In the genomic region with DNA sequence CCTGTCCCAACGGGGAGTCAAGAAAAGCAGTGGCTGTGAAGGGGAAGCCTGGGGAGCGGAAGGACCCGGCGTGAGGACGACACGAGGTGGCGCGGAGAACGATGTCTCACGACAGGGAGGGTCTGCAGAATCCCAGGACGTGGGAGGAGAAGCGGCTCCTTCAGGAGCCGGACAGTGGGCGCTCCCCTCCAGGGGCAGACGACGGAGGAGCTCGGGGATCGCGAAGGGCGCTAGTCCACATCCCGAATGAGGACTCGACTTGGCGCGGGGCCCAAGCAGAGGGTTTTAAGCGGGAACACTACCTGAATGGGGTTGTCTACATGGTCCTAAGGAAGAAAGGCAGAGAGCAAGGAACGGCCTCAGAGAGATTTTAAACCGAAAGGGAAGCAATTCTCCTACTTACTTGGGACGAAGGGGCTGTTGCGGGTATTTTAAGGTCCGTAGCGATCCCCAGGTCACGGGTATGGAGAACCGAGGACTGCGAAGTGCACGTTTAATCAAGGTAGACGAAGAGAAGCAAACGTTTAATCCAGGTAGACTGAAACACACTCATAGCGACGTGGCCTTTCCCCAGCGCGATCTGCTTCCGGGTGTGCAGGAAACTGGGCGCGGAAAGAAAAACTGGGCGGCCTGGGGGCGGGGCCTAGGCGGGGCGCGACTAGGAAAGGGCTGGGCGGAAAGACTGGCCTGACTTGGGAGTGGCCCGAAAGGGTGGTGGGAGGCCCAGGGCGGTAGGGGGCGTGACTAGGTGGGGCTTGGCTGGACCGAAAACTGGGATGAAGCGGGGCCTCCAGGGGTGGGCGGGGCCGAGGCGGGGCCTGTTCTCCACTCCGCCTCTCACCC, we compare ENCODE assay signal across 8 cellular contexts. TPM values are rescaled to one million over a fixed set of nuclear protein-coding genes. Genes with fewer than 3 reads are reported as not detected.
DNase-seq lines count a peak whose midpoint lies in the region; ATAC-seq and TF ChIP-seq lines count a peak whose summit lies in the region.

A gene (minus strand): TSS at position 594 of the 843 bp plus-strand sequence. CDS start 10,964 bp downstream, outside the sequence.

- H3K4me3 ChIP-seq in cardiac fibroblast (replicated peaks in 1 of 2; ENCODE audit: low read depth in 2 of 2, low read length in 2 of 2) = peak within 1 kb of the TSS; percentile 90 to 94
- H3K4me3 ChIP-seq in skin epidermis = peak within 1 kb of the TSS; percentile 60 to 90 (median 86)

- POLR2A ChIA-PET in activated B cell treated with CpG ODN at 0.5 μM for 24 hours (lab: Charles Lee) = interaction anchor here (0.6 to 1.7 kb wide), 3 partner anchors 47 to 595 kb away, joined by 4 to 10 read pairs (median 4); a partner anchor contains a TSS

- intact Hi-C loops in activated B cell treated with CpG ODN at 0.5 μM for 24 hours (cut with micrococcal nuclease) = loop anchor here (1.0 to 10.0 kb wide), 6 partner anchors 43 to 299 kb away; a partner anchor contains a TSS

- H3K4me3 Mint-ChIP-seq in activated B cell treated with CpG ODN at 0.5 μM for 24 hours = peak within 1 kb of the TSS; percentile 98

- CTCF ChIA-PET in activated B cell treated with CpG ODN at 0.5 μM for 24 hours (lab: Charles Lee) = no interaction called here

- TF ChIP-seq CTCF in activated B cell treated with CpG ODN at 0.5 μM for 24 hours (IDR thresholded peaks at IDR 0.05) = no peak
- TF ChIP-seq CTCF in cardiac fibroblast (IDR thresholded peaks at IDR 0.05; ENCODE audit: low read depth, low read length) = no peak

- peak within 1 kb of the TSS; percentile 27 to 94 (median 83) for H3K27ac ChIP-seq in skin epidermis

- peak within 1 kb of the TSS; percentile 94 for H3K27ac Mint-ChIP-seq in activated B cell treated with CpG ODN at 0.5 μM for 24 hours

- peaks cover 30% of the 10 kb centered on the region for H3K4me1 Mint-ChIP-seq in activated B cell treated with CpG ODN at 0.5 μM for 24 hours

- H3K9me3 Mint-ChIP-seq in activated B cell treated with CpG ODN at 0.5 μM for 24 hours = peaks cover 36% of the 10 kb centered on the region

- ATAC-seq in HG02870 (IDR thresholded peaks at IDR 0.05; ENCODE audit: unreplicated experiment) = peak; percentile 61
- peak; percentile 98 for ATAC-seq in activated B cell treated with CpG ODN at 0.5 μM for 24 hours (ENCODE audit: low read depth)
- no peak for ATAC-seq in HG02571 (IDR thresholded peaks at IDR 0.05; ENCODE audit: unreplicated experiment)

- H3K27me3 Mint-ChIP-seq in activated B cell treated with CpG ODN at 0.5 μM for 24 hours = no peaks in the 10 kb centered on the region

- H3K36me3 Mint-ChIP-seq in activated B cell treated with CpG ODN at 0.5 μM for 24 hours (ENCODE audit: low read depth) = peaks cover 54% of the 10 kb centered on the region

- DNase-seq in GM04504 (ENCODE audit: low read depth) = peak; percentile 82
- peak; percentile 38 for DNase-seq in NCI-H2107 treated with DMSO at 0.1 percent for 48 hours (lab: John Stamatoyannopoulos, UW; ENCODE audit: unreplicated experiment)
- peak; percentile 86 for DNase-seq in activated B cell treated with CpG ODN at 0.5 μM for 24 hours
- DNase-seq in cardiac fibroblast (ENCODE audit: low read depth in 2 of 2) = peak; percentile 97
- peak; percentile 98 for DNase-seq in iPS-NIHi11 (ENCODE audit: low spot score)

RNA-seq across cellular contexts. Expression of the gene that starts here (rescaled TPM):
- 34.7 and 42.7 TPM in 2 replicates for total RNA-seq in activated B cell treated with CpG ODN at 0.5 μM for 24 hours

Comparison
In these comparisons a context has a peak if more than half of its experiments do, and no peak if none do; other contexts are left out.
1. DNase-seq: peak in every context shown above with its lines; median percentile 98 in iPS-NIHi11; 97 in cardiac fibroblast; 86 in activated B cell treated with CpG ODN at 0.5 μM for 24 hours; 82 in GM04504; 38 in NCI-H2107 treated with DMSO at 0.1 percent for 48 hours.